ENCODE assay signal across 2 cellular contexts in the genomic region with DNA sequence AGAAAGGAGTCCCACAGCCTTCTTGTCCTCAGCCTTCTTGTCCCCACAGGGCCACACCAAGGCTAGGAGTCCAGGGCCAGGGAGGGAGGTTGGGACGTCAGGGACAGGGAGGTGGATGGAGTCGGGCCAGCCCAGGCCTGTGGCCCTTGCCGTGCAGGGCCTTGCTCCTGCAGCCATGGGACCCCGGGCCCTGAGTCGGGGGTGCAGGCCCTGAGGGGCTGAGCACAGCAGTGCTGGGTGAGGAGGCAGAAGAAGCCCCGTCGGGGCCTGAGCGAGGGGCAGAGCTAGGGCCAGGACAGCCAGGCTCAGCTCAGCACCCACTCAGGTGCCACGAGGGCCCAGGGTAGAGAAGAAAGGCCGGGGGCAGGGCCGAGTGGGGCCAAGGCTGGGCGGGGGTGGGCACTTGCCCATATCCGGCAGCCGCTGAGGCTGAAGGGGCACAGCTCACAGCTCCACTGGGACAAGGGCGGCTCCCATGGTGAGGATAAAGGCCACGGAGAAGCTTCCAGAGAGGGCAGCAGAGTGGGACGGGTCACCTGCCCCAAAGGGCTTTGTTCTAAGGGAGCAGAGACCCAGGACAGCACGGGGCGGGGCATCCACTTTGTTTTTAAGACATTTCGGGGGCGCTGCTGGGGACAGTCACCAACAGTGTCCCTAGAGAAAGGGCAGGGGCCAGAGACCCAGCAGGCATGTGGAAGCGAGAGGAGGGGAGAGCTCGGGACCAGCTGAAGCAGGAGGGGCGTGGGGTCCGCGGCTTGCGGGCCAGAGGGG.
TF ChIP-seq lines count a peak whose summit lies in the region.

No MANE protein-coding gene starts in this region.

TF ChIP-seq in SK-N-SH, 30 proteins besides CTCF, POLR2A, EP300 and RAD21 (continued from another document):
- TF ChIP-seq, protein P1, sequence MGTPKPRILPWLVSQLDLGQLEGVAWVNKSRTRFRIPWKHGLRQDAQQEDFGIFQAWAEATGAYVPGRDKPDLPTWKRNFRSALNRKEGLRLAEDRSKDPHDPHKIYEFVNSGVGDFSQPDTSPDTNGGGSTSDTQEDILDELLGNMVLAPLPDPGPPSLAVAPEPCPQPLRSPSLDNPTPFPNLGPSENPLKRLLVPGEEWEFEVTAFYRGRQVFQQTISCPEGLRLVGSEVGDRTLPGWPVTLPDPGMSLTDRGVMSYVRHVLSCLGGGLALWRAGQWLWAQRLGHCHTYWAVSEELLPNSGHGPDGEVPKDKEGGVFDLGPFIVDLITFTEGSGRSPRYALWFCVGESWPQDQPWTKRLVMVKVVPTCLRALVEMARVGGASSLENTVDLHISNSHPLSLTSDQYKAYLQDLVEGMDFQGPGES (IDR thresholded peaks at IDR 0.05; ENCODE audit: low read depth, low read length), result no peak
- no peak for TF ChIP-seq TAF1 (IDR thresholded peaks at IDR 0.05; ENCODE audit: borderline replicate concordance, low read depth, low read length)
- no peak for TF ChIP-seq YY1 (IDR thresholded peaks at IDR 0.05; ENCODE audit: low read depth)
- TF ChIP-seq SMC3 (IDR thresholded peaks at IDR 0.05; ENCODE audit: low read depth, low read length), result no peak
- no peak for TF ChIP-seq JUND (IDR thresholded peaks at IDR 0.05)
- no peak for TF ChIP-seq NRF1 (IDR thresholded peaks at IDR 0.05; ENCODE audit: low read depth, low read length)
- TF ChIP-seq, protein P2, sequence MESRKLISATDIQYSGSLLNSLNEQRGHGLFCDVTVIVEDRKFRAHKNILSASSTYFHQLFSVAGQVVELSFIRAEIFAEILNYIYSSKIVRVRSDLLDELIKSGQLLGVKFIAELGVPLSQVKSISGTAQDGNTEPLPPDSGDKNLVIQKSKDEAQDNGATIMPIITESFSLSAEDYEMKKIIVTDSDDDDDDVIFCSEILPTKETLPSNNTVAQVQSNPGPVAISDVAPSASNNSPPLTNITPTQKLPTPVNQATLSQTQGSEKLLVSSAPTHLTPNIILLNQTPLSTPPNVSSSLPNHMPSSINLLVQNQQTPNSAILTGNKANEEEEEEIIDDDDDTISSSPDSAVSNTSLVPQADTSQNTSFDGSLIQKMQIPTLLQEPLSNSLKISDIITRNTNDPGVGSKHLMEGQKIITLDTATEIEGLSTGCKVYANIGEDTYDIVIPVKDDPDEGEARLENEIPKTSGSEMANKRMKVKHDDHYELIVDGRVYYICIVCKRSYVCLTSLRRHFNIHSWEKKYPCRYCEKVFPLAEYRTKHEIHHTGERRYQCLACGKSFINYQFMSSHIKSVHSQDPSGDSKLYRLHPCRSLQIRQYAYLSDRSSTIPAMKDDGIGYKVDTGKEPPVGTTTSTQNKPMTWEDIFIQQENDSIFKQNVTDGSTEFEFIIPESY (IDR thresholded peaks at IDR 0.05; ENCODE audit: borderline replicate concordance, low read depth), result no peak
- TF ChIP-seq GATA2 (CRISPR knock-in tag; IDR thresholded peaks at IDR 0.05), result no peak
- TF ChIP-seq, protein P3, sequence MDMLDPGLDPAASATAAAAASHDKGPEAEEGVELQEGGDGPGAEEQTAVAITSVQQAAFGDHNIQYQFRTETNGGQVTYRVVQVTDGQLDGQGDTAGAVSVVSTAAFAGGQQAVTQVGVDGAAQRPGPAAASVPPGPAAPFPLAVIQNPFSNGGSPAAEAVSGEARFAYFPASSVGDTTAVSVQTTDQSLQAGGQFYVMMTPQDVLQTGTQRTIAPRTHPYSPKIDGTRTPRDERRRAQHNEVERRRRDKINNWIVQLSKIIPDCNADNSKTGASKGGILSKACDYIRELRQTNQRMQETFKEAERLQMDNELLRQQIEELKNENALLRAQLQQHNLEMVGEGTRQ (IDR thresholded peaks at IDR 0.05; ENCODE audit: borderline replicate concordance, low read depth, low read length), result no peak
- TF ChIP-seq EZH2phosphoT487 (IDR thresholded peaks at IDR 0.05; ENCODE audit: borderline replicate concordance, low read depth), result no peak
- TF ChIP-seq FOSL2 (IDR thresholded peaks at IDR 0.05; ENCODE audit: borderline replicate concordance, low read depth), result no peak
- no peak for TF ChIP-seq TCF12 (IDR thresholded peaks at IDR 0.05)
- TF ChIP-seq TEAD4 (IDR thresholded peaks at IDR 0.05; ENCODE audit: borderline replicate concordance, insufficient read depth), result no peak
- TF ChIP-seq MXI1 (IDR thresholded peaks at IDR 0.05; ENCODE audit: low read depth, low read length), result no peak
- TF ChIP-seq FOXJ3 (CRISPR knock-in tag; IDR thresholded peaks at IDR 0.05), result no peak
- TF ChIP-seq CHD2 (IDR thresholded peaks at IDR 0.05; ENCODE audit: low read length, partially characterized antibody), result no peak
- no peak for TF ChIP-seq RXRA (IDR thresholded peaks at IDR 0.05; ENCODE audit: borderline replicate concordance, low read depth)

TF ChIP-seq in SK-N-SH treated with all-trans-retinoic acid at 6 μM for 48 hours, 23 proteins besides CTCF, POLR2A, EP300 and RAD21 (continued from another document):
- TF ChIP-seq, protein P4, sequence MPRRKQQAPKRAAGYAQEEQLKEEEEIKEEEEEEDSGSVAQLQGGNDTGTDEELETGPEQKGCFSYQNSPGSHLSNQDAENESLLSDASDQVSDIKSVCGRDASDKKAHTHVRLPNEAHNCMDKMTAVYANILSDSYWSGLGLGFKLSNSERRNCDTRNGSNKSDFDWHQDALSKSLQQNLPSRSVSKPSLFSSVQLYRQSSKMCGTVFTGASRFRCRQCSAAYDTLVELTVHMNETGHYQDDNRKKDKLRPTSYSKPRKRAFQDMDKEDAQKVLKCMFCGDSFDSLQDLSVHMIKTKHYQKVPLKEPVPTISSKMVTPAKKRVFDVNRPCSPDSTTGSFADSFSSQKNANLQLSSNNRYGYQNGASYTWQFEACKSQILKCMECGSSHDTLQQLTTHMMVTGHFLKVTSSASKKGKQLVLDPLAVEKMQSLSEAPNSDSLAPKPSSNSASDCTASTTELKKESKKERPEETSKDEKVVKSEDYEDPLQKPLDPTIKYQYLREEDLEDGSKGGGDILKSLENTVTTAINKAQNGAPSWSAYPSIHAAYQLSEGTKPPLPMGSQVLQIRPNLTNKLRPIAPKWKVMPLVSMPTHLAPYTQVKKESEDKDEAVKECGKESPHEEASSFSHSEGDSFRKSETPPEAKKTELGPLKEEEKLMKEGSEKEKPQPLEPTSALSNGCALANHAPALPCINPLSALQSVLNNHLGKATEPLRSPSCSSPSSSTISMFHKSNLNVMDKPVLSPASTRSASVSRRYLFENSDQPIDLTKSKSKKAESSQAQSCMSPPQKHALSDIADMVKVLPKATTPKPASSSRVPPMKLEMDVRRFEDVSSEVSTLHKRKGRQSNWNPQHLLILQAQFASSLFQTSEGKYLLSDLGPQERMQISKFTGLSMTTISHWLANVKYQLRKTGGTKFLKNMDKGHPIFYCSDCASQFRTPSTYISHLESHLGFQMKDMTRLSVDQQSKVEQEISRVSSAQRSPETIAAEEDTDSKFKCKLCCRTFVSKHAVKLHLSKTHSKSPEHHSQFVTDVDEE (CRISPR knock-in tag; IDR thresholded peaks at IDR 0.05), result no peak
- no peak for TF ChIP-seq CSDC2 (CRISPR knock-in tag; IDR thresholded peaks at IDR 0.05)
- TF ChIP-seq, protein P5, sequence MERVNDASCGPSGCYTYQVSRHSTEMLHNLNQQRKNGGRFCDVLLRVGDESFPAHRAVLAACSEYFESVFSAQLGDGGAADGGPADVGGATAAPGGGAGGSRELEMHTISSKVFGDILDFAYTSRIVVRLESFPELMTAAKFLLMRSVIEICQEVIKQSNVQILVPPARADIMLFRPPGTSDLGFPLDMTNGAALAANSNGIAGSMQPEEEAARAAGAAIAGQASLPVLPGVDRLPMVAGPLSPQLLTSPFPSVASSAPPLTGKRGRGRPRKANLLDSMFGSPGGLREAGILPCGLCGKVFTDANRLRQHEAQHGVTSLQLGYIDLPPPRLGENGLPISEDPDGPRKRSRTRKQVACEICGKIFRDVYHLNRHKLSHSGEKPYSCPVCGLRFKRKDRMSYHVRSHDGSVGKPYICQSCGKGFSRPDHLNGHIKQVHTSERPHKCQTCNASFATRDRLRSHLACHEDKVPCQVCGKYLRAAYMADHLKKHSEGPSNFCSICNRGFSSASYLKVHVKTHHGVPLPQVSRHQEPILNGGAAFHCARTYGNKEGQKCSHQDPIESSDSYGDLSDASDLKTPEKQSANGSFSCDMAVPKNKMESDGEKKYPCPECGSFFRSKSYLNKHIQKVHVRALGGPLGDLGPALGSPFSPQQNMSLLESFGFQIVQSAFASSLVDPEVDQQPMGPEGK (CRISPR knock-in tag; IDR thresholded peaks at IDR 0.05; ENCODE audit: borderline replicate concordance), result no peak
- TF ChIP-seq ZNF8 (CRISPR knock-in tag; IDR thresholded peaks at IDR 0.05), result no peak
- no peak for TF ChIP-seq BACH2 (CRISPR knock-in tag; IDR thresholded peaks at IDR 0.05; ENCODE audit: borderline replicate concordance)
- TF ChIP-seq ZFP3 (CRISPR knock-in tag; IDR thresholded peaks at IDR 0.05), result no peak
- TF ChIP-seq ZNF565 (CRISPR knock-in tag; conservative IDR thresholded peaks at IDR 0.05; ENCODE audit: low read depth), result no peak
- TF ChIP-seq, protein P6, sequence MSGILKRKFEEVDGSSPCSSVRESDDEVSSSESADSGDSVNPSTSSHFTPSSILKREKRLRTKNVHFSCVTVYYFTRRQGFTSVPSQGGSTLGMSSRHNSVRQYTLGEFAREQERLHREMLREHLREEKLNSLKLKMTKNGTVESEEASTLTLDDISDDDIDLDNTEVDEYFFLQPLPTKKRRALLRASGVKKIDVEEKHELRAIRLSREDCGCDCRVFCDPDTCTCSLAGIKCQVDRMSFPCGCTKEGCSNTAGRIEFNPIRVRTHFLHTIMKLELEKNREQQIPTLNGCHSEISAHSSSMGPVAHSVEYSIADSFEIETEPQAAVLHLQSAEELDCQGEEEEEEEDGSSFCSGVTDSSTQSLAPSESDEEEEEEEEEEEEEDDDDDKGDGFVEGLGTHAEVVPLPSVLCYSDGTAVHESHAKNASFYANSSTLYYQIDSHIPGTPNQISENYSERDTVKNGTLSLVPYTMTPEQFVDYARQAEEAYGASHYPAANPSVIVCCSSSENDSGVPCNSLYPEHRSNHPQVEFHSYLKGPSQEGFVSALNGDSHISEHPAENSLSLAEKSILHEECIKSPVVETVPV (CRISPR knock-in tag; IDR thresholded peaks at IDR 0.05), result no peak
- TF ChIP-seq, protein P7, sequence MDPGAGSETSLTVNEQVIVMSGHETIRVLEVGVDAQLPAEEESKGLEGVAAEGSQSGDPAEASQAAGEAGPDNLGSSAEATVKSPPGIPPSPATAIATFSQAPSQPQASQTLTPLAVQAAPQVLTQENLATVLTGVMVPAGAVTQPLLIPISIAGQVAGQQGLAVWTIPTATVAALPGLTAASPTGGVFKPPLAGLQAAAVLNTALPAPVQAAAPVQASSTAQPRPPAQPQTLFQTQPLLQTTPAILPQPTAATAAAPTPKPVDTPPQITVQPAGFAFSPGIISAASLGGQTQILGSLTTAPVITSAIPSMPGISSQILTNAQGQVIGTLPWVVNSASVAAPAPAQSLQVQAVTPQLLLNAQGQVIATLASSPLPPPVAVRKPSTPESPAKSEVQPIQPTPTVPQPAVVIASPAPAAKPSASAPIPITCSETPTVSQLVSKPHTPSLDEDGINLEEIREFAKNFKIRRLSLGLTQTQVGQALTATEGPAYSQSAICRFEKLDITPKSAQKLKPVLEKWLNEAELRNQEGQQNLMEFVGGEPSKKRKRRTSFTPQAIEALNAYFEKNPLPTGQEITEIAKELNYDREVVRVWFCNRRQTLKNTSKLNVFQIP (CRISPR knock-in tag; IDR thresholded peaks at IDR 0.05; ENCODE audit: borderline replicate concordance, low read depth), result no peak
- no peak for TF ChIP-seq OSR1 (CRISPR knock-in tag; IDR thresholded peaks at IDR 0.05)
- no peak for TF ChIP-seq ESRRG (CRISPR knock-in tag; IDR thresholded peaks at IDR 0.05)
- TF ChIP-seq ZNF70 (CRISPR knock-in tag; IDR thresholded peaks at IDR 0.05), result no peak
- no peak for TF ChIP-seq ZFP30 (CRISPR knock-in tag; IDR thresholded peaks at IDR 0.05)
- TF ChIP-seq PPARA (CRISPR knock-in tag; IDR thresholded peaks at IDR 0.05; ENCODE audit: borderline replicate concordance), result no peak
- TF ChIP-seq, protein P8, sequence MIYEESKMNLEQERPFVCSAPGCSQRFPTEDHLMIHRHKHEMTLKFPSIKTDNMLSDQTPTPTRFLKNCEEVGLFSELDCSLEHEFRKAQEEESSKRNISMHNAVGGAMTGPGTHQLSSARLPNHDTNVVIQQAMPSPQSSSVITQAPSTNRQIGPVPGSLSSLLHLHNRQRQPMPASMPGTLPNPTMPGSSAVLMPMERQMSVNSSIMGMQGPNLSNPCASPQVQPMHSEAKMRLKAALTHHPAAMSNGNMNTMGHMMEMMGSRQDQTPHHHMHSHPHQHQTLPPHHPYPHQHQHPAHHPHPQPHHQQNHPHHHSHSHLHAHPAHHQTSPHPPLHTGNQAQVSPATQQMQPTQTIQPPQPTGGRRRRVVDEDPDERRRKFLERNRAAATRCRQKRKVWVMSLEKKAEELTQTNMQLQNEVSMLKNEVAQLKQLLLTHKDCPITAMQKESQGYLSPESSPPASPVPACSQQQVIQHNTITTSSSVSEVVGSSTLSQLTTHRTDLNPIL (CRISPR knock-in tag; IDR thresholded peaks at IDR 0.05; ENCODE audit: low read depth), result no peak
